15 cellular contexts compared by ENCODE assay signal in the genomic region with DNA sequence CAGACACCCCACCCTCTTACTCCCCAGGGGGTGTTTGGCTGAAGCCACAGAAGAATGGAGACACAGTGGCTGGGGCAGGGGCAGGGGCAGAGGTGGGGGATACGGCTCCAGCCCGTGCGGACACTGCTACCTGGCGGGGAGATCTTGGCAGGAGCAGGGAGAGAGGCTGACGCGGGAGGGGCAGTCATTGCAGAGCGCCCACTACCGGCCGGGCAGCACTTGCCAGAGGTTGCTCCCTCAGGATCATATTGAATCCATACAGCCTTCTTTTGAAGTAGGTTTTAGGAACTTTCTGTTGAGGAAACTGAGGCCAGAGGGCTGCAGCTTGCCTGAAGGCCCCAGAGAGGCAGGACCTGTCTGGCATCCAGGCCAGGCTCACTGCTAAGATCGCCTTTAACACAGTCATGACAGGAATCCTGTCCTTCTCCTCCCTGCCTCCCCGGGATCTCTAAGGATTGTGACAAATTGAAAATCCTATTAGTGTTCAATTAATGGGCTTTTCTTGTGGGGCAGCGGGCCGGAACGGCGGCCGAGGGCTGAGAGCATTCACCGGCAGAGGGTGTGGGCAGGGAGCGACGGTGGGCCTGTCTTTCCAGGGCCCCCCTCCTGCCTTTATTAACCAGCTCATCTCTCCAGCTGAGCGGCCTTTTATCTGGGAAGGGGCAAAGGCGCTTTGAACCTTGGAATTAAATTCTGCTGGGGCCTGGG.
A peak's percentile ranks its signal among the peaks of the same experiment; 100 is the strongest.
DNase-seq lines count a peak whose midpoint lies in the region; FAIRE-seq and TF ChIP-seq lines count a peak whose summit lies in the region.
"Had no signal": no experiment of that assay in that cellular context is flagged by ENCODE, and none has a peak within 500 bp of the region (broad histone marks: within the 10 kb centered on the region; RNA-seq: fewer than 3 reads in every experiment).

No MANE protein-coding gene starts in this region.

- no peak overlapping the region for H4K91ac ChIP-seq in H1 (replicated peaks; ENCODE audit: insufficient read length, low read length)

- WGBS in H1 (ENCODE audit: extremely low coverage in 1 of 2, insufficient coverage in 1 of 2, insufficient read length in 1 of 2, insufficient replicate concordance in 2 of 2, low coverage in 1 of 2, low lambda C conversion rate in 2 of 2, missing lambda C conversion rate in 1 of 2), 2 experiments: 72% methylated on average over 16 of the region's 21 CpGs; no CpG with 5 or more reads in 1 of the 2 experiments

- no peak overlapping the region for H4K5ac ChIP-seq in H1 (ENCODE audit: insufficient read length, low read depth, low read length)

- DNase-seq in GM10248 (ENCODE audit: extremely low spot score) (no peak), NCI-H2107 treated with DMSO at 0.1 percent for 48 hours (lab: John Stamatoyannopoulos, UW; ENCODE audit: unreplicated experiment) (peak; percentile 33), H1 (ENCODE audit: low read depth in 1 of 2, low spot score in 2 of 2) (peak in 1 of 2 experiments; percentile 61), neural progenitor cell (ENCODE audit: low spot score) (peak; percentile 97), 8988T (no peak), SHP77 treated with DMSO at 0.1 percent for 48 hours (lab: John Stamatoyannopoulos, UW) (no peak), middle frontal gyrus (ENCODE audit: extremely low spot score, low spot score) (no peak), SIG-M5 (lab: John Stamatoyannopoulos, UW) (no peak)
- DNase-seq: activated CD8-positive, alpha-beta memory T cell treated with anti-CD3 and anti-CD28 coated beads, Interleukin-2, amount 50 U/mL, for 4 hours; activated naive CD8-positive, alpha-beta T cell treated with anti-CD3 and anti-CD28 coated beads, Interleukin-2, amount 10 ng/mL, durations not matched to agents 7 days and 5 days; MV-4-11; NCI-H774 had no signal

- peaks cover 25% of the 10 kb centered on the region for H3F3A ChIP-seq in neural progenitor cell (ENCODE audit: low read depth)

- H3K27me3 ChIP-seq in H1 (replicated peaks in 1 of 4; ENCODE audit: control insufficient read depth in 3 of 4, extremely low read depth in 1 of 4, insufficient read depth in 3 of 4, low read length in 3 of 4): peaks cover 0 to 22% (median 6%) of the 10 kb centered on the region in 4 experiments; a peak in 5 of 7 replicates
- peaks cover 99% of the 10 kb centered on the region for H3K27me3 ChIP-seq in neural progenitor cell

- peak in 1 of 2 experiments; percentile 23; a peak in 1 of 4 replicates for TF ChIP-seq RAD21 in H1 (IDR thresholded peaks at IDR 0.05 in 1 of 2, conservative IDR thresholded peaks at IDR 0.05 in 1 of 2; ENCODE audit: low read depth in 2 of 2, low read length in 2 of 2)

- no peak overlapping the region for H3K4me3 ChIP-seq in H1 (ENCODE audit: extremely low read depth in 1 of 4, insufficient read depth in 2 of 4, low read depth in 3 of 4, low read length in 4 of 4)
- H3K4me3 ChIP-seq in neural progenitor cell: no peak overlapping the region
- H3K4me3 ChIP-seq: coronary artery had no signal

- H3K4me2 ChIP-seq in H1 (ENCODE audit: insufficient read depth in 1 of 2, low read depth in 2 of 2, low read length in 2 of 2): peak overlapping the region; percentile 30 to 53; a peak in 1 of 4 replicates
- no peak overlapping the region for H3K4me2 ChIP-seq in neural progenitor cell

- CTCF ChIA-PET in GM10248 (lab: Yijun Ruan, JAX) (interaction anchor here (1.1 kb wide), 1 partner anchor 10 kb away, joined by 4 read pairs; no protein-coding TSS in a partner anchor), H1 (lab: Charles Lee; ENCODE audit: partially characterized antibody) (interaction anchor here (0.9 to 2.2 kb wide), 8 partner anchors 8 to 85 kb away, joined by 3 to 7 read pairs (median 4); no protein-coding TSS in a partner anchor)

- no peak overlapping the region for H4K8ac ChIP-seq in H1 (ENCODE audit: extremely low read depth, insufficient read depth, low read length)

- H3K23me2 ChIP-seq in H1 (ENCODE audit: low read depth, low read length): no peaks in the 10 kb centered on the region

- H3K27ac ChIP-seq in H1 (ENCODE audit: low read depth, low read length) (no peak overlapping the region), neural progenitor cell (no peak overlapping the region)
- H3K27ac ChIP-seq: coronary artery had no signal

- no peak overlapping the region for H2BK5ac ChIP-seq in H1 (ENCODE audit: low read depth, low read length)

- H4K20me1 ChIP-seq in H1 (replicated peaks in 1 of 2; ENCODE audit: control insufficient read depth in 1 of 2, insufficient read depth in 2 of 2, low read length in 2 of 2) (peaks cover 0 to 2% of the 10 kb centered on the region in 2 experiments), neural progenitor cell (ENCODE audit: low read depth) (peaks cover 98% of the 10 kb centered on the region)

- H3K14ac ChIP-seq in H1 (ENCODE audit: insufficient read length): no peak overlapping the region

- H3K36me3 Mint-ChIP-seq in neural progenitor cell: no peaks in the 10 kb centered on the region
- H3K36me3 Mint-ChIP-seq: activated naive CD8-positive, alpha-beta T cell treated with anti-CD3 and anti-CD28 coated beads, Interleukin-2, amount 10 ng/mL, durations not matched to agents 7 days and 5 days; CD14-positive monocyte had no signal

- no peak overlapping the region for H3K23ac ChIP-seq in H1 (ENCODE audit: insufficient read length)

- H3K9ac ChIP-seq in H1 (replicated peaks in 1 of 4; ENCODE audit: extremely low read depth in 1 of 4, low read depth in 3 of 4, low read length in 3 of 4) (no peak overlapping the region), neural progenitor cell (no peak overlapping the region)

- H2BK12ac ChIP-seq in H1 (ENCODE audit: low read depth, low read length): no peak overlapping the region

- no peak overlapping the region for H2BK120ac ChIP-seq in H1 (replicated peaks; ENCODE audit: low read depth, low read length)

- H3K27me3 Mint-ChIP-seq in neural progenitor cell (ENCODE audit: insufficient read depth, low read depth): peaks cover 36% of the 10 kb centered on the region

- no peak overlapping the region for H2AFZ ChIP-seq in H1 (ENCODE audit: low read length)
- H2AFZ ChIP-seq in neural progenitor cell (replicated peaks): no peak overlapping the region

- H3K9me3 ChIP-seq in H1 (ENCODE audit: insufficient read depth in 2 of 2, low read depth in 1 of 2, low read length in 1 of 2) (no peaks in the 10 kb centered on the region), neural progenitor cell (ENCODE audit: low read depth) (no peaks in the 10 kb centered on the region)

- POLR2A ChIA-PET in GM10248 (lab: Yijun Ruan, JAX) (no interaction called here), H1 (lab: Charles Lee; ENCODE audit: partially characterized antibody) (no interaction called here)

- H3K18ac ChIP-seq in H1 (ENCODE audit: extremely low read depth, low read length): no peak overlapping the region

- H3K27ac Mint-ChIP-seq in neural progenitor cell: no peak overlapping the region
- H3K27ac Mint-ChIP-seq: activated naive CD8-positive, alpha-beta T cell treated with anti-CD3 and anti-CD28 coated beads, Interleukin-2, amount 10 ng/mL, durations not matched to agents 7 days and 5 days; CD14-positive monocyte had no signal

- no peaks in the 10 kb centered on the region for H3K79me2 ChIP-seq in H1 (ENCODE audit: control insufficient read depth in 1 of 2, insufficient read depth in 2 of 2, low read length in 2 of 2)
- H3K79me2 ChIP-seq in neural progenitor cell (ENCODE audit: low read depth): no peaks in the 10 kb centered on the region

- H3K79me1 ChIP-seq in H1 (ENCODE audit: low read depth, low read length): no peaks in the 10 kb centered on the region

- H2AK5ac ChIP-seq in H1 (ENCODE audit: low read depth, low read length): no peak overlapping the region

- H3K36me3 ChIP-seq in H1 (ENCODE audit: control insufficient read depth in 2 of 4, insufficient read depth in 4 of 4, low read length in 3 of 4): no peaks in the 10 kb centered on the region
- H3K36me3 ChIP-seq in neural progenitor cell: no peaks in the 10 kb centered on the region

- no peak for TF ChIP-seq EP300 in H1 (IDR thresholded peaks at IDR 0.05; ENCODE audit: borderline replicate concordance in 1 of 2, low read depth in 2 of 2, low read length in 2 of 2)

- peaks cover 73% of the 10 kb centered on the region for H3K4me1 Mint-ChIP-seq in neural progenitor cell
- H3K4me1 Mint-ChIP-seq: activated naive CD8-positive, alpha-beta T cell treated with anti-CD3 and anti-CD28 coated beads, Interleukin-2, amount 10 ng/mL, durations not matched to agents 7 days and 5 days; CD14-positive monocyte had no signal

- H3K4ac ChIP-seq in H1 (replicated peaks; ENCODE audit: insufficient read length, low read depth, low read length): no peak overlapping the region

- TF ChIP-seq CTCF in GM10248 (IDR thresholded peaks at IDR 0.05; ENCODE audit: control extremely low read depth, extremely low read depth, low read depth, missing control alignments): peak; percentile 4
- TF ChIP-seq CTCF in H1 (IDR thresholded peaks at IDR 0.05; ENCODE audit: control extremely low read depth in 1 of 3, insufficient read depth in 1 of 3, low read depth in 1 of 3, low read length in 3 of 3): peak; percentile 35 to 40 (median 39)
- TF ChIP-seq CTCF in neural progenitor cell (IDR thresholded peaks at IDR 0.05): peak; percentile 40

- H3K4me1 ChIP-seq in H1 (replicated peaks in 1 of 4; ENCODE audit: control insufficient read depth in 3 of 4, insufficient read depth in 4 of 4, low read length in 3 of 4): peaks cover 12 to 29% (median 16%) of the 10 kb centered on the region in 4 experiments
- peaks cover 28% of the 10 kb centered on the region for H3K4me1 ChIP-seq in neural progenitor cell

- H3K56ac ChIP-seq in H1 (replicated peaks; ENCODE audit: insufficient read length, low read depth, low read length): no peak overlapping the region

- FAIRE-seq in H1 (lab: Jason Lieb, UNC): no peak
- FAIRE-seq: G401.6 had no signal

- peaks cover 2% of the 10 kb centered on the region for H3K9me3 Mint-ChIP-seq in neural progenitor cell
- H3K9me3 Mint-ChIP-seq: activated naive CD8-positive, alpha-beta T cell treated with anti-CD3 and anti-CD28 coated beads, Interleukin-2, amount 10 ng/mL, durations not matched to agents 7 days and 5 days had no signal

- H2BK20ac ChIP-seq in H1 (ENCODE audit: low read length): no peak overlapping the region

- no peak for TF ChIP-seq POLR2A in H1 (IDR thresholded peaks at IDR 0.05; ENCODE audit: control extremely low read depth in 1 of 2, low read depth in 2 of 2, low read length in 2 of 2)

- no peak overlapping the region for H2BK15ac ChIP-seq in H1 (ENCODE audit: low read length)

- H3K4me3 Mint-ChIP-seq in neural progenitor cell: peak overlapping the region; percentile 45
- H3K4me3 Mint-ChIP-seq: activated naive CD8-positive, alpha-beta T cell treated with anti-CD3 and anti-CD28 coated beads, Interleukin-2, amount 10 ng/mL, durations not matched to agents 7 days and 5 days had no signal

TF ChIP-seq in H1, 55 proteins besides CTCF, POLR2A, EP300 and RAD21 (continues in another document):
- no peak for TF ChIP-seq SIN3A (conservative IDR thresholded peaks at IDR 0.05 in 1 of 2, IDR thresholded peaks at IDR 0.05 in 1 of 2; ENCODE audit: low read depth in 1 of 2, low read length in 2 of 2)
- no peak for TF ChIP-seq MAX (IDR thresholded peaks at IDR 0.05)
- no peak for TF ChIP-seq CHD1 (IDR thresholded peaks at IDR 0.05; ENCODE audit: low read depth, low read length)

Comparison
In these comparisons a context has a peak if more than half of its experiments do, and no peak if none do; other contexts are left out.
1. DNase-seq: peak in NCI-H2107 treated with DMSO at 0.1 percent for 48 hours (single experiment) and neural progenitor cell (single experiment); none in GM10248 (single experiment), 8988T (single experiment), SHP77 treated with DMSO at 0.1 percent for 48 hours (single experiment), middle frontal gyrus (single experiment) and SIG-M5 (single experiment).
2. Peak in every context shown above with its lines, with median percentiles within 50 percentile points of each other: CTCF ChIP-seq.